ENCODE assay signal across 1 cellular context in the genomic region with DNA sequence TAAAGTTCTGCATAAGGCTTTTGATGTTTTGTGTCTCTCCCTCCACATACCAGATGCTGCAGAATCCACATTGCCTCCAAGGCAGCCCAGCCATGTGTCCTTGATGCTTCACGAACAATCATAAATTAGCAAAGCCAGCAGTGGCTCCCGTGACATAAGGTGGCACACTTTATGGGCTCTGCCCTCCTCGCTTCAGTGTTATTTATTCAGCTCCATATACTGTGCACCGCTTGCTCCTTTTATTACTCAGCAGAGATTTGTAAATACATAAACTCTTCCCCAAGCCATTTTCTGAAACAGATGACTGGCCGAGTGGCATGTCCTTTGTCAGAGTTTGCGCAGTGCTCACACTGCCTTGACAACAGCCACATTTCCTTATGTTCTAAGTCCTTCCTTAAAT.
TF ChIP-seq lines count a peak whose summit lies in the region.

No MANE protein-coding gene starts in this region.

TF ChIP-seq in GM23338, 12 proteins besides CTCF, POLR2A, EP300 and RAD21 (continued from another document):
- TF ChIP-seq ZNF462 (CRISPR knock-in tag; IDR thresholded peaks at IDR 0.05) (no peak), ETS1 (IDR thresholded peaks at IDR 0.05) (no peak), ZNF114 (CRISPR knock-in tag; IDR thresholded peaks at IDR 0.05) (no peak), EZH2 (IDR thresholded peaks at IDR 0.05; ENCODE audit: low read depth, unreplicated experiment) (no peak), NANOG (IDR thresholded peaks at IDR 0.05; ENCODE audit: borderline replicate concordance) (no peak), POLR2AphosphoS5 (IDR thresholded peaks at IDR 0.05; ENCODE audit: low read depth) (no peak), ZNF331 (CRISPR knock-in tag; IDR thresholded peaks at IDR 0.05; ENCODE audit: low read depth) (no peak), REST (IDR thresholded peaks at IDR 0.05; ENCODE audit: unreplicated experiment) (no peak), JUNB (IDR thresholded peaks at IDR 0.05; ENCODE audit: unreplicated experiment) (no peak), STAT1 (IDR thresholded peaks at IDR 0.05; ENCODE audit: unreplicated experiment) (no peak), CREB1 (CRISPR knock-in tag; IDR thresholded peaks at IDR 0.05; ENCODE audit: low read depth) (no peak)
